9 cellular contexts compared by ENCODE assay signal in genomic region chr18:27311114-27311513, GRCh38.
"Had no signal": no experiment of that assay in that cellular context is flagged by ENCODE, and none has a peak within 500 bp of the region (broad histone marks: within the 10 kb centered on the region; RNA-seq: fewer than 3 reads in every experiment).

No MANE protein-coding gene starts in this region.

- H3K27ac ChIP-seq: KMS-11 had no signal

- H3K4me2 ChIP-seq: GM23338, KMS-11 had no signal

- H2AFZ ChIP-seq: GM23338 had no signal

- FAIRE-seq: H1, H54, HTR-8/SVneo had no signal

- H3K4me3 ChIP-seq: GM23338 had no signal

- H3K9ac ChIP-seq: KMS-11 had no signal

- DNase-seq: H9, HCEC 1CT, Karpas-422, KBM-7 had no signal

- ATAC-seq: GM23338 had no signal
